In the genomic region with DNA sequence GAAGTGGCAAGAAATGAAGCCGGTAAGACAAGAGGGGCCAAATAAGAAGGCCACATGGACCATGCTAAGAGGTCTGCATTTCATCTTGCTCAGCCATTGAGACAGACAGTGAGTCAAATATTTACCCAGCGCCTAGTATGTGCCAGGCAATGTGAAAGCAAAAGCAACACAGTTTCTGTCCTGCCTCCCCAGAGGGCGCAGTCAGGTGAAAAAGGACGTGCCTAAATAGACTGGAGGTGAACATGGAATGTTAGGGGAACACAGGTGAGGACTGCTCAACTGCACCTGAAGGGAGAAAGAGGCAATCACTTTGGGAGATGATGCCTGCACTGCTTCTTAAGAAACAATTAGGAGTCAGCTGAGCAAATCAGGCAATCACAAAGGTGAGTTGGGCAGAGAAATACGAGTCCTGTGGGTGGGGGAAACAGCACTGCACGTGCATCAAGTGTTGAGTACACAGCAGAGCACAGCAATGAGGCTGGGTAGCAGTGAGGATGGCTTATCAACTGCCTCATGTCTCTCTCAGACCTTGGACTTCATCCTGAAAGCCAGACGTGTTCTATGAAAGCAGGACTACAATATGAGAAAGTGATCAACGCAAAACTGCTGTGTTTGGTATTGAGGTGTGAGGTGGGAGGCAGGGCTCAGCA, we compare ENCODE assay signal across 8 cellular contexts.
A peak's percentile ranks its signal among the peaks of the same experiment; 100 is the strongest.
DNase-seq lines count a peak whose midpoint lies in the region; ATAC-seq and TF ChIP-seq lines count a peak whose summit lies in the region.

No MANE protein-coding gene starts in this region.

- no peaks in the 10 kb centered on the region for H3K36me3 ChIP-seq in thoracic aorta

- H3K4me3 Mint-ChIP-seq in Calu3 (ENCODE audit: low read depth, unreplicated experiment) = no peak overlapping the region
- no peak overlapping the region for H3K4me3 Mint-ChIP-seq in endothelial cell (ENCODE audit: unreplicated experiment)

- H3K4me1 ChIP-seq in thoracic aorta (ENCODE audit: control insufficient read depth in 1 of 2, low read depth in 2 of 2) = peaks cover 20 to 44% of the 10 kb centered on the region in 2 donors

- H3K27me3 ChIP-seq in thoracic aorta (replicated peaks; ENCODE audit: insufficient read depth) = no peaks in the 10 kb centered on the region

- intact Hi-C loops in Calu3 (cut with micrococcal nuclease; ENCODE audit: unreplicated experiment) = no loop called here
- intact Hi-C loops in posterior vena cava (cut with DNase I) = no loop called here

- no peak overlapping the region for H3K4me3 ChIP-seq in thoracic aorta

- H3K4me1 Mint-ChIP-seq in Calu3 (ENCODE audit: low read depth, unreplicated experiment) (peaks cover 17% of the 10 kb centered on the region), endothelial cell (ENCODE audit: unreplicated experiment) (peaks cover 11% of the 10 kb centered on the region)

- TF ChIP-seq CTCF in Calu3 (IDR thresholded peaks at IDR 0.05; ENCODE audit: unreplicated experiment) (no peak), thoracic aorta (IDR thresholded peaks at IDR 0.05) (no peak), endothelial cell (IDR thresholded peaks at IDR 0.05; ENCODE audit: unreplicated experiment) (no peak)

- CTCF ChIA-PET in Calu3 (lab: Charles Lee) = interaction anchor here (1.2 kb wide), 1 partner anchor 10 kb away, joined by 4 read pairs; no protein-coding TSS in a partner anchor

- BruUV-seq in Calu3 (replicated peaks; lab: Mats Ljungman, UMichigan) = no TSS peak

- H3K36me3 Mint-ChIP-seq in Calu3 (ENCODE audit: insufficient read depth, unreplicated experiment) = no peaks in the 10 kb centered on the region
- peaks cover 3% of the 10 kb centered on the region for H3K36me3 Mint-ChIP-seq in endothelial cell (ENCODE audit: low read depth, unreplicated experiment)

- DNase-seq in Calu3 (peak; percentile 22), thoracic aorta (ENCODE audit: low spot score) (no peak), endothelial cell (ENCODE audit: low spot score) (no peak), NCI-H82 (lab: John Stamatoyannopoulos, UW) (no peak), posterior vena cava (ENCODE audit: low spot score) (no peak)
- peak; percentile 76 for DNase-seq in activated effector memory CD4-positive, alpha-beta T cell treated with anti-CD3 and anti-CD28 coated beads, Interleukin-2, amount 50 U/mL, for 16 hours

- H3K27ac ChIP-seq in thoracic aorta = peak overlapping the region; percentile 10 to 52

- H3K9me3 Mint-ChIP-seq in Calu3 (ENCODE audit: low read depth, unreplicated experiment) (peaks cover 5% of the 10 kb centered on the region), endothelial cell (ENCODE audit: unreplicated experiment) (peaks cover 4% of the 10 kb centered on the region)

- H3K27me3 Mint-ChIP-seq in Calu3 (ENCODE audit: unreplicated experiment) = no peaks in the 10 kb centered on the region
- peaks cover 1% of the 10 kb centered on the region for H3K27me3 Mint-ChIP-seq in endothelial cell (ENCODE audit: unreplicated experiment)

- ATAC-seq in GM19328 (IDR thresholded peaks at IDR 0.05; ENCODE audit: unreplicated experiment) (peak; percentile 82), HG03196 (IDR thresholded peaks at IDR 0.05; ENCODE audit: unreplicated experiment) (peak; percentile 79), thoracic aorta (ENCODE audit: insufficient number of reproducible peaks, low FRiP score, low read depth) (no peak)

- H3K27ac Mint-ChIP-seq in Calu3 (ENCODE audit: unreplicated experiment) (no peak overlapping the region), endothelial cell (ENCODE audit: unreplicated experiment) (no peak overlapping the region)

- no peaks in the 10 kb centered on the region for H3K9me3 ChIP-seq in thoracic aorta

Comparison
In these comparisons a context has a peak if more than half of its experiments do, and no peak if none do; other contexts are left out.
1. DNase-seq: peak in Calu3 (single experiment) and activated effector memory CD4-positive, alpha-beta T cell treated with anti-CD3 and anti-CD28 coated beads, Interleukin-2, amount 50 U/mL, for 16 hours (single experiment); none in thoracic aorta (single experiment), endothelial cell (single experiment), NCI-H82 (single experiment) and posterior vena cava (single experiment).